Comparison of ENCODE assay signal across 2 cellular contexts in the genomic region with DNA sequence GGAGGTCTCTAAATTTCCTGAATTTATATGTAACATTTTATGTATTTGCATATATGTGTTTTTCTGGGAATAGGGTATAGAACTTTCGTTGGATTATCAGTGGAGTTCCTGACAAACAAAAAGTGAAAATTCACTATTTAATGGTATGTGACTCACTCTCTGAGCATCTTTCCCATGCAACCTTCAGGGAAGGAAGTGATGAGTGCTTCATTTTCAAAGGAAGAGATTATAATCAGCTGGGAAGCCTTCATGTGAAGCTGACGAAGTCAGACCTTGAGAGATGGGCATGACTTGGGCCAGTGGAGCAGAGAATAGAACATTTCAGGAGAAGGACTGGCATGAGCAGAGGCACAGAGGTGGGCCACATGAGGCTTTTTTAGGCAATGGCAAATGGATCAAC.
TF ChIP-seq lines count a peak whose summit lies in the region.

No MANE protein-coding gene starts in this region.

TF ChIP-seq in IMR-90, 13 proteins besides CTCF, POLR2A, EP300 and RAD21:
- TF ChIP-seq NFE2L2 (IDR thresholded peaks at IDR 0.05; ENCODE audit: low read depth, low read length) (no peak), CEBPB (IDR thresholded peaks at IDR 0.05; ENCODE audit: low read depth, low read length) (no peak), ELK1 (IDR thresholded peaks at IDR 0.05; ENCODE audit: borderline replicate concordance, low read depth, low read length) (no peak), CHD1 (IDR thresholded peaks at IDR 0.05; ENCODE audit: low read depth, low read length) (no peak), RCOR1 (IDR thresholded peaks at IDR 0.05; ENCODE audit: insufficient replicate concordance, low read length) (no peak), FOS (IDR thresholded peaks at IDR 0.05; ENCODE audit: low read depth, low read length) (no peak), MAZ (IDR thresholded peaks at IDR 0.05; ENCODE audit: borderline replicate concordance, low read depth, low read length) (no peak), MXI1 (IDR thresholded peaks at IDR 0.05; ENCODE audit: borderline replicate concordance, low read depth, low read length) (no peak), MAFK (IDR thresholded peaks at IDR 0.05; ENCODE audit: low read depth, low read length) (no peak), SMC3 (IDR thresholded peaks at IDR 0.05; ENCODE audit: low read depth, low read length) (no peak), RFX5 (IDR thresholded peaks at IDR 0.05; ENCODE audit: low read depth, low read length) (no peak), BHLHE40 (IDR thresholded peaks at IDR 0.05; ENCODE audit: low read depth, low read length) (no peak)
- TF ChIP-seq, protein P1, sequence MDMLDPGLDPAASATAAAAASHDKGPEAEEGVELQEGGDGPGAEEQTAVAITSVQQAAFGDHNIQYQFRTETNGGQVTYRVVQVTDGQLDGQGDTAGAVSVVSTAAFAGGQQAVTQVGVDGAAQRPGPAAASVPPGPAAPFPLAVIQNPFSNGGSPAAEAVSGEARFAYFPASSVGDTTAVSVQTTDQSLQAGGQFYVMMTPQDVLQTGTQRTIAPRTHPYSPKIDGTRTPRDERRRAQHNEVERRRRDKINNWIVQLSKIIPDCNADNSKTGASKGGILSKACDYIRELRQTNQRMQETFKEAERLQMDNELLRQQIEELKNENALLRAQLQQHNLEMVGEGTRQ (IDR thresholded peaks at IDR 0.05; ENCODE audit: low read depth, low read length): no peak

TF ChIP-seq in HepG2, 621 proteins besides CTCF, POLR2A, EP300 and RAD21:
- TF ChIP-seq MAFF (IDR thresholded peaks at IDR 0.05; ENCODE audit: low read depth, low read length): no peak
- TF ChIP-seq ATM (IDR thresholded peaks at IDR 0.05; ENCODE audit: borderline replicate concordance): no peak
- TF ChIP-seq KLF16 (CRISPR knock-in tag; IDR thresholded peaks at IDR 0.05): no peak
- TF ChIP-seq TFDP2 (CRISPR knock-in tag; IDR thresholded peaks at IDR 0.05): no peak
- TF ChIP-seq HIVEP1 (CRISPR knock-in tag; IDR thresholded peaks at IDR 0.05): no peak
- no peak for TF ChIP-seq ZNF749 (CRISPR knock-in tag; IDR thresholded peaks at IDR 0.05; ENCODE audit: borderline replicate concordance)
- no peak for TF ChIP-seq DRAP1 (CRISPR knock-in tag; IDR thresholded peaks at IDR 0.05)
- TF ChIP-seq, protein P2, sequence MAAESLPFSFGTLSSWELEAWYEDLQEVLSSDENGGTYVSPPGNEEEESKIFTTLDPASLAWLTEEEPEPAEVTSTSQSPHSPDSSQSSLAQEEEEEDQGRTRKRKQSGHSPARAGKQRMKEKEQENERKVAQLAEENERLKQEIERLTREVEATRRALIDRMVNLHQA (CRISPR knock-in tag; IDR thresholded peaks at IDR 0.05): no peak
- no peak for TF ChIP-seq NR0B2 (CRISPR knock-in tag; IDR thresholded peaks at IDR 0.05)
- TF ChIP-seq ZNF570 (CRISPR knock-in tag; IDR thresholded peaks at IDR 0.05; ENCODE audit: borderline replicate concordance): no peak
- no peak for TF ChIP-seq ZNF468 (CRISPR knock-in tag; IDR thresholded peaks at IDR 0.05)
- no peak for TF ChIP-seq KMT2A (CRISPR knock-in tag; IDR thresholded peaks at IDR 0.05)
- no peak for TF ChIP-seq ZNF616 (CRISPR knock-in tag; IDR thresholded peaks at IDR 0.05; ENCODE audit: low read depth)
- no peak for TF ChIP-seq ZMYM2 (CRISPR knock-in tag; IDR thresholded peaks at IDR 0.05)
- TF ChIP-seq, protein P3, sequence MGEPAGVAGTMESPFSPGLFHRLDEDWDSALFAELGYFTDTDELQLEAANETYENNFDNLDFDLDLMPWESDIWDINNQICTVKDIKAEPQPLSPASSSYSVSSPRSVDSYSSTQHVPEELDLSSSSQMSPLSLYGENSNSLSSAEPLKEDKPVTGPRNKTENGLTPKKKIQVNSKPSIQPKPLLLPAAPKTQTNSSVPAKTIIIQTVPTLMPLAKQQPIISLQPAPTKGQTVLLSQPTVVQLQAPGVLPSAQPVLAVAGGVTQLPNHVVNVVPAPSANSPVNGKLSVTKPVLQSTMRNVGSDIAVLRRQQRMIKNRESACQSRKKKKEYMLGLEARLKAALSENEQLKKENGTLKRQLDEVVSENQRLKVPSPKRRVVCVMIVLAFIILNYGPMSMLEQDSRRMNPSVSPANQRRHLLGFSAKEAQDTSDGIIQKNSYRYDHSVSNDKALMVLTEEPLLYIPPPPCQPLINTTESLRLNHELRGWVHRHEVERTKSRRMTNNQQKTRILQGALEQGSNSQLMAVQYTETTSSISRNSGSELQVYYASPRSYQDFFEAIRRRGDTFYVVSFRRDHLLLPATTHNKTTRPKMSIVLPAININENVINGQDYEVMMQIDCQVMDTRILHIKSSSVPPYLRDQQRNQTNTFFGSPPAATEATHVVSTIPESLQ (CRISPR knock-in tag; conservative IDR thresholded peaks at IDR 0.05): no peak
- TF ChIP-seq ZNF367 (CRISPR knock-in tag; IDR thresholded peaks at IDR 0.05; ENCODE audit: borderline replicate concordance): no peak
- TF ChIP-seq IRF9 (CRISPR knock-in tag; IDR thresholded peaks at IDR 0.05; ENCODE audit: borderline replicate concordance): no peak
- TF ChIP-seq TEAD2 (CRISPR knock-in tag; IDR thresholded peaks at IDR 0.05): no peak
